ENCODE assay signal across 14 cellular contexts in genomic region chrX:132426695-132427281, GRCh38.
DNase-seq lines count a peak whose midpoint lies in the region; ATAC-seq and TF ChIP-seq lines count a peak whose summit lies in the region.
"Had no signal": no experiment of that assay in that cellular context is flagged by ENCODE, and none has a peak within 500 bp of the region (broad histone marks: within the 10 kb centered on the region; RNA-seq: fewer than 3 reads in every experiment).

No MANE protein-coding gene starts in this region.

- peak; percentile 29 for DNase-seq in AG09309 (ENCODE audit: low read depth)
- DNase-seq in activated B cell treated with CpG ODN at 0.5 μM for 24 hours: no peak
- peak; percentile 72 for DNase-seq in fibroblast of the conjunctiva (ENCODE audit: low read depth)
- no peak for DNase-seq in ovary
- no peak for DNase-seq in vagina (ENCODE audit: extremely low spot score in 2 of 2)
- no peak for DNase-seq in medulla oblongata (ENCODE audit: extremely low spot score)
- DNase-seq: activated CD4-positive, alpha-beta T cell treated with anti-CD3 and anti-CD28 coated beads, Interleukin-2, amount 50 U/mL, for 48 hours; activated effector memory CD4-positive, alpha-beta T cell treated with anti-CD3 and anti-CD28 coated beads, Interleukin-2, amount 50 U/mL, for 16 hours; left colon; stimulated activated CD8-positive, alpha-beta memory T cell treated with anti-CD3 and anti-CD28 coated beads, Interleukin-4, amount 100 ng/mL, for 48 hours had no signal

- no peaks in the 10 kb centered on the region for H3K27me3 ChIP-seq in ovary
- no peaks in the 10 kb centered on the region for H3K27me3 ChIP-seq in vagina
- no peaks in the 10 kb centered on the region for H3K27me3 ChIP-seq in gastroesophageal sphincter
- H3K27me3 ChIP-seq: neural progenitor cell had no signal

- peak; percentile 60 for ATAC-seq in GM21381 (IDR thresholded peaks at IDR 0.05; ENCODE audit: unreplicated experiment)
- no peak for ATAC-seq in activated B cell treated with CpG ODN at 0.5 μM for 24 hours (ENCODE audit: low read depth)
- no peak for ATAC-seq in gastroesophageal sphincter
- ATAC-seq: left colon had no signal

- POLR2A ChIA-PET in activated B cell treated with CpG ODN at 0.5 μM for 24 hours (lab: Charles Lee): no interaction called here

- H3K27ac Mint-ChIP-seq in activated B cell treated with CpG ODN at 0.5 μM for 24 hours: peak overlapping the region; percentile 37
- H3K27ac Mint-ChIP-seq: neural progenitor cell had no signal

- no peak overlapping the region for H3K27ac ChIP-seq in ovary
- H3K27ac ChIP-seq in vagina: no peak overlapping the region
- no peak overlapping the region for H3K27ac ChIP-seq in gastroesophageal sphincter
- H3K27ac ChIP-seq: BLaER1 treated with 17β-estradiol and CSF1 and Interleukin-3, amounts not matched to agents 10 nM and 100 nM; neural progenitor cell had no signal

- no peaks in the 10 kb centered on the region for H3K9me3 Mint-ChIP-seq in activated B cell treated with CpG ODN at 0.5 μM for 24 hours
- H3K9me3 Mint-ChIP-seq: neural progenitor cell had no signal

- intact Hi-C loops in activated B cell treated with CpG ODN at 0.5 μM for 24 hours (cut with micrococcal nuclease) (no loop called here), ovary (cut with DNase I) (no loop called here), vagina (cut with DNase I) (no loop called here)

- H3K4me1 Mint-ChIP-seq in activated B cell treated with CpG ODN at 0.5 μM for 24 hours: peaks cover 15% of the 10 kb centered on the region

- H3K36me3 ChIP-seq in ovary (no peaks in the 10 kb centered on the region), vagina (no peaks in the 10 kb centered on the region), gastroesophageal sphincter (no peaks in the 10 kb centered on the region)
- H3K36me3 ChIP-seq: neural progenitor cell had no signal

- TF ChIP-seq POLR2A in ovary (IDR thresholded peaks at IDR 0.05) (no peak), vagina (IDR thresholded peaks at IDR 0.05) (no peak), gastroesophageal sphincter (IDR thresholded peaks at IDR 0.05) (no peak)

- TF ChIP-seq EP300 in ovary (IDR thresholded peaks at IDR 0.05): no peak
- TF ChIP-seq EP300 in gastroesophageal sphincter (IDR thresholded peaks at IDR 0.05): no peak

- no peak overlapping the region for H3K4me3 ChIP-seq in AG09309 (ENCODE audit: control insufficient read depth, low read depth, low read length)
- H3K4me3 ChIP-seq in ovary: no peak overlapping the region
- H3K4me3 ChIP-seq in vagina: no peak overlapping the region
- H3K4me3 ChIP-seq in gastroesophageal sphincter: no peak overlapping the region
- H3K4me3 ChIP-seq: BLaER1 treated with 17β-estradiol and CSF1 and Interleukin-3, amounts not matched to agents 10 nM and 100 nM; neural progenitor cell had no signal

- CTCF ChIA-PET in activated B cell treated with CpG ODN at 0.5 μM for 24 hours (lab: Charles Lee): no interaction called here

- no peaks in the 10 kb centered on the region for H3K36me3 Mint-ChIP-seq in activated B cell treated with CpG ODN at 0.5 μM for 24 hours (ENCODE audit: low read depth)

- H3K4me3 Mint-ChIP-seq in activated B cell treated with CpG ODN at 0.5 μM for 24 hours: no peak overlapping the region
- H3K4me3 Mint-ChIP-seq: neural progenitor cell had no signal

- WGBS in ovary, 3 donors: 70 to 74% (median 73%) methylated on average over 1 of the region's 1 CpG
- 73 to 83% methylated on average over 1 of the region's 1 CpG for WGBS in gastroesophageal sphincter (ENCODE audit: low coverage in 1 of 2), 2 donors

- H3K9me3 ChIP-seq in ovary (no peaks in the 10 kb centered on the region), vagina (no peaks in the 10 kb centered on the region), gastroesophageal sphincter (no peaks in the 10 kb centered on the region)

- TF ChIP-seq CTCF in AG09309 (IDR thresholded peaks at IDR 0.05; ENCODE audit: control insufficient read depth, insufficient read depth, low read depth, low read length, missing control alignments) (no peak), activated B cell treated with CpG ODN at 0.5 μM for 24 hours (IDR thresholded peaks at IDR 0.05) (no peak), ovary (IDR thresholded peaks at IDR 0.05) (no peak), vagina (IDR thresholded peaks at IDR 0.05) (no peak), gastroesophageal sphincter (IDR thresholded peaks at IDR 0.05) (no peak)

- no peaks in the 10 kb centered on the region for H3K27me3 Mint-ChIP-seq in activated B cell treated with CpG ODN at 0.5 μM for 24 hours

- H3K4me1 ChIP-seq in ovary (ENCODE audit: insufficient read depth): no peaks in the 10 kb centered on the region
- H3K4me1 ChIP-seq in vagina: no peaks in the 10 kb centered on the region
- H3K4me1 ChIP-seq in gastroesophageal sphincter: no peaks in the 10 kb centered on the region
- H3K4me1 ChIP-seq: BLaER1 treated with 17β-estradiol and CSF1 and Interleukin-3, amounts not matched to agents 10 nM and 100 nM; neural progenitor cell had no signal

Comparison
In these comparisons a context has a peak if more than half of its experiments do, and no peak if none do; other contexts are left out.
1. DNase-seq: peak in AG09309 (single experiment) and fibroblast of the conjunctiva (single experiment); none in activated B cell treated with CpG ODN at 0.5 μM for 24 hours (single experiment), ovary (0 of 5), vagina (0 of 2) and medulla oblongata (single experiment).